Comparison of ENCODE assay signal across 27 cellular contexts in the genomic region with DNA sequence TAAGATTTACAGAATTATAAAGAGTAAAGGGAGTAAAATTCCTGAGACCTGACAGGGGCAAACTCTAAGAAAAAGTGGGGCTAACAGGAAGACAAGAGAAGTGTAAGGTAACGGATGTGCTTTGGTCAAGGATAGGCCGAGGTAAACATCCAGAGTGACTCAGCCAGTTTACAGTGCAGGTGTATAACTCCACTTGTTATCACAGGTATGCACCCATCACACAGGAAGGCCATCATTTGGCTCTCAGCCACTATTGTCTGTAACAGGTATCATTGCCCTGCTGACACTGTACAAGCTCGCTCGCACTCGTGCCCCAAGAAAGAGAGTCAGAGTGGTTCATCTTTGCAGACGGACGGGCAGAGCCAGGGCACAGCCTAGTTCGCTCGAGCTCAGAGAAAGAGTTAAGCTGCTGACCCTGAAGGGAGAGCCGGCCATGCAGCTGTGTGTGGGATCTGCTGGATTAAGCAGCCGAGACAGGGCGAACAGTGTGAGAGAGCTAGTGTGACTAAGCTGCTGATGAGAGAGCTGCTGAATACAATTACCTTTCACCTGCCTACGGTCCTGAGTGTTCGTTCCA. TPM values are rescaled to one million over a fixed set of nuclear protein-coding genes. Genes with fewer than 3 reads are reported as not detected.
"Had no signal": no experiment of that assay in that cellular context is flagged by ENCODE, and none has a peak within 500 bp of the region (broad histone marks: within the 10 kb centered on the region; RNA-seq: fewer than 3 reads in every experiment).

No MANE protein-coding gene starts in this region.

- H3K27ac ChIP-seq: esophagus squamous epithelium, gastroesophageal sphincter, pancreas, suprapubic skin, thyroid gland, upper lobe of left lung, uterus had no signal

- H3K36me3 Mint-ChIP-seq: natural killer cell had no signal

- H3K27ac Mint-ChIP-seq: dendritic cell treated with granulocyte-macrophage colony-stimulating factor and Interleukin-4, amounts not matched to agents 40 ng/mL and 50 ng/mL, for 4 days; natural killer cell; progenitor cell of endocrine pancreas had no signal

- H3K4me1 Mint-ChIP-seq: natural killer cell, neural crest cell had no signal

- H3K36me3 ChIP-seq: esophagus squamous epithelium, gastroesophageal sphincter, pancreas, suprapubic skin, thyroid gland, upper lobe of left lung, uterus had no signal

- FAIRE-seq: colon, pancreas had no signal

- H3K27me3 ChIP-seq: esophagus squamous epithelium, pancreas, suprapubic skin, thyroid gland, upper lobe of left lung, uterus had no signal

- H3K27me3 Mint-ChIP-seq: progenitor cell of endocrine pancreas had no signal

- H3K4me3 ChIP-seq: esophagus squamous epithelium, gastroesophageal sphincter, pancreas, smooth muscle cell, suprapubic skin, thyroid gland, upper lobe of left lung, uterus had no signal

- H3K9me3 ChIP-seq: pancreas, thyroid gland had no signal

- DNase-seq: esophagus squamous epithelium; foreskin fibroblast; glutamatergic neuron; mammary epithelial cell; natural killer cell; occipital lobe; pancreas; right cardiac atrium; stimulated activated CD4-positive, alpha-beta T cell treated with anti-CD3 and anti-CD28 coated beads, Interleukin-2, amount 100 ng/mL, for 48 hours; stimulated activated naive CD4-positive, alpha-beta T cell treated with Interleukin-2 at 50 U/mL for 16 hours; thyroid gland; upper lobe of left lung; uterus had no signal

- H3K4me3 Mint-ChIP-seq: dendritic cell treated with granulocyte-macrophage colony-stimulating factor and Interleukin-4, amounts not matched to agents 40 ng/mL and 50 ng/mL, for 4 days; natural killer cell; neural crest cell had no signal

- ATAC-seq: gastroesophageal sphincter, left lobe of liver, natural killer cell, pancreas, right cardiac atrium had no signal

- H3K4me1 ChIP-seq: esophagus squamous epithelium, gastroesophageal sphincter, pancreas, suprapubic skin, thyroid gland, upper lobe of left lung, uterus had no signal

RNA-seq across cellular contexts. Expression of a gene that starts 26.8 kb away (rescaled TPM):
- total RNA-seq: epithelial cell of proximal tubule, esophagus squamous epithelium, gastroesophageal sphincter, kidney epithelial cell, left lobe of liver, lower leg skin, mesenteric fat pad, mononuclear cell, myocyte, natural killer cell, neural crest cell, occipital lobe, pancreas, progenitor cell of endocrine pancreas, right cardiac atrium, smooth muscle cell, suprapubic skin, thyroid gland, upper lobe of left lung, uterus had no signal
- polyA plus RNA-seq: mammary epithelial cell, pancreas, right cardiac atrium, smooth muscle cell had no signal
